ENCODE assay signal across 23 cellular contexts in genomic region chr22:24499706-24500105, GRCh38. TPM values are rescaled to one million over a fixed set of nuclear protein-coding genes. Genes with fewer than 3 reads are reported as not detected.
"Had no signal": no experiment of that assay in that cellular context is flagged by ENCODE, and none has a peak within 500 bp of the region (broad histone marks: within the 10 kb centered on the region; RNA-seq: fewer than 3 reads in every experiment).

No MANE protein-coding gene starts in this region.

- H3K4me3 ChIP-seq: breast epithelium, K562, Peyer's patch had no signal

- H3K9me3 ChIP-seq: breast epithelium, Peyer's patch had no signal

- H3K36me3 ChIP-seq: breast epithelium, Peyer's patch had no signal

- H3K9me3 Mint-ChIP-seq: T-helper 1 cell treated with Interleukin-12 subunit alpha and Interleukin-12 subunit beta and Interleukin-4 antibody, amounts not matched to agents 30 μg/mL and 1 μg/mL, for 36 hours had no signal

- DNase-seq: activated CD4-positive, alpha-beta T cell treated with anti-CD3 and anti-CD28 coated beads for 48 hours; activated CD4-positive, alpha-beta T cell treated with anti-CD3 and anti-CD28 coated beads, Interleukin-2, amount 50 U/mL, for 4 hours; activated CD4-positive, CD25-positive, alpha-beta regulatory T cell treated with anti-CD3 and anti-CD28 coated beads, Interleukin-2, amount 50 U/mL, for 72 hours; activated CD8-positive, alpha-beta memory T cell treated with anti-CD3 and anti-CD28 coated beads, Interleukin-2, amount 50 U/mL, for 48 hours; activated CD8-positive, alpha-beta T cell treated with anti-CD3 and anti-CD28 coated beads, Interleukin-2, amount 10 ng/mL, durations not matched to agents 7 days and 5 days; activated naive CD4-positive, alpha-beta T cell treated with anti-CD3 and anti-CD28 coated beads, Interleukin-2, amount 50 U/mL, for 16 hours; activated T-cell treated with anti-CD3 and anti-CD28 coated beads, Interleukin-2, amount 50 U/mL, for 1 hour; aorta; Karpas-422; MM.1S; NCI-H1105; NCI-H1436; NCI-H2029 treated with DMSO at 0.1 percent for 48 hours; NCI-H345; NCI-H510A; NCI-H526 treated with DMSO at 0.1 percent for 48 hours; Peyer's patch; SHP77 treated with DMSO at 0.1 percent for 48 hours had no signal

- H3K4me3 Mint-ChIP-seq: activated CD8-positive, alpha-beta T cell treated with anti-CD3 and anti-CD28 coated beads, Interleukin-2, amount 10 ng/mL, durations not matched to agents 7 days and 5 days; T-helper 1 cell treated with Interleukin-12 subunit alpha and Interleukin-12 subunit beta and Interleukin-4 antibody, amounts not matched to agents 30 μg/mL and 1 μg/mL, for 36 hours had no signal

- H3K4me1 ChIP-seq: breast epithelium had no signal

- H3K27ac Mint-ChIP-seq: activated CD8-positive, alpha-beta T cell treated with anti-CD3 and anti-CD28 coated beads, Interleukin-2, amount 10 ng/mL, durations not matched to agents 7 days and 5 days; T-helper 1 cell treated with Interleukin-12 subunit alpha and Interleukin-12 subunit beta and Interleukin-4 antibody, amounts not matched to agents 30 μg/mL and 1 μg/mL, for 36 hours had no signal

- H3K27ac ChIP-seq: breast epithelium, Peyer's patch, RWPE1 had no signal

- ATAC-seq: activated CD8-positive, alpha-beta T cell treated with anti-CD3 and anti-CD28 coated beads, Interleukin-2, amount 10 ng/mL, durations not matched to agents 7 days and 5 days; K562 had no signal

RNA-seq across cellular contexts. Expression of gene UPB1, which starts 4.6 kb away (rescaled TPM):
- total RNA-seq: SK-MEL-5 had no signal
